Comparison of ENCODE assay signal across 16 cellular contexts in genomic region chr4:126526335-126526734, GRCh38.
"Had no signal": no experiment of that assay in that cellular context is flagged by ENCODE, and none has a peak within 500 bp of the region (broad histone marks: within the 10 kb centered on the region; RNA-seq: fewer than 3 reads in every experiment).

No MANE protein-coding gene starts in this region.

- H3K4me3 ChIP-seq: esophagus squamous epithelium, heart left ventricle, neural progenitor cell, pancreas, stomach had no signal

- H3K27me3 ChIP-seq: esophagus squamous epithelium, heart left ventricle, neural progenitor cell, pancreas, stomach had no signal

- ATAC-seq: effector memory CD8-positive, alpha-beta T cell; heart left ventricle; left lobe of liver; natural killer cell treated with Interleukin-12 subunit alpha and Interleukin-12 subunit beta and Interleukin-15 and Interleukin-18, amount 100 ng/mL, for 72 hours; pancreas; right cardiac atrium had no signal

- H2AFZ ChIP-seq: neural progenitor cell had no signal

- H3K4me2 ChIP-seq: neural progenitor cell had no signal

- H3K36me3 ChIP-seq: esophagus squamous epithelium, heart left ventricle, neural progenitor cell, pancreas, stomach had no signal

- H3K27ac ChIP-seq: esophagus squamous epithelium, heart left ventricle, neural progenitor cell, pancreas, stomach had no signal

- H3K4me1 ChIP-seq: esophagus squamous epithelium, neural progenitor cell, pancreas, stomach had no signal

- H3K9ac ChIP-seq: neural progenitor cell had no signal

- DNase-seq: effector memory CD8-positive, alpha-beta T cell; esophagus squamous epithelium; heart left ventricle; hippocampal formation; islet precursor cell; nucleus accumbens; pancreas; right cardiac atrium; small intestine; stimulated activated CD4-positive, alpha-beta T cell treated with anti-CD3 and anti-CD28 coated beads, Interleukin-12 subunit alpha, Interleukin-12 subunit beta, amount 100 ng/mL, for 4 hours; stimulated activated naive CD4-positive, alpha-beta T cell; stomach; trophoblast cell had no signal

- H3K9me3 ChIP-seq: pancreas had no signal
